In the genomic region with DNA sequence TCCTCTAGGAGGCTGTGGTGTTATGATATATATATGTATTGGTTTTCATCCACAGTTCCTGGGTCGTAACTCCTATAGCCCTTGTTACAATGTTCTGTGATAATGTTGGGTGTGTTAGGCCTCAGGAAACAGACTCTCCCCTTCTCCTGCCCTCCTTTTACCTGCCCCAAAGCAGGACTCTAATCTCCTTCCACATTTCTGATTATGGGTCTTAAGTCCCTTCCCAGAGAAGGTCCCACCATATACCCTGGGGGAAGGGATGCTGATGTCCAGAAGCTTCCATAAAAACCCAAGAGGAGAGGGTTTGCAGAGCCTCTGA, we compare ENCODE assay signal across 8 cellular contexts. TPM values are rescaled to one million over a fixed set of nuclear protein-coding genes. Genes with fewer than 3 reads are reported as not detected.
DNase-seq lines count a peak whose midpoint lies in the region; ATAC-seq and TF ChIP-seq lines count a peak whose summit lies in the region.

No MANE protein-coding gene starts in this region.

- no peak overlapping the region for H3K27ac Mint-ChIP-seq in MCF 10A (ENCODE audit: low read depth, unreplicated experiment)
- H3K27ac Mint-ChIP-seq in naive thymus-derived CD4-positive, alpha-beta T cell, result peak overlapping the region; percentile 90 to 98 (median 94)

- no peaks in the 10 kb centered on the region for H3K9me3 Mint-ChIP-seq in MCF 10A (ENCODE audit: unreplicated experiment)
- H3K9me3 Mint-ChIP-seq in naive thymus-derived CD4-positive, alpha-beta T cell, result no peaks in the 10 kb centered on the region

- peaks cover 72% of the 10 kb centered on the region for H3K36me3 Mint-ChIP-seq in MCF 10A (ENCODE audit: insufficient read depth, unreplicated experiment)
- peaks cover 0 to 27% (median 8%) of the 10 kb centered on the region in 5 donors for H3K36me3 Mint-ChIP-seq in naive thymus-derived CD4-positive, alpha-beta T cell

- H3K4me3 ChIP-seq in AG04449 (ENCODE audit: low read depth, low read length), result peak overlapping the region; percentile 40
- H3K4me3 ChIP-seq in naive thymus-derived CD4-positive, alpha-beta T cell (ENCODE audit: low read length), result peak overlapping the region; percentile 80

- POLR2A ChIA-PET in AG04449 (lab: Yijun Ruan, JAX), result interaction anchor here (0.7 to 1.9 kb wide), 5 partner anchors 20 to 1697 kb away, joined by 3 to 7 read pairs (median 3); a partner anchor contains a TSS
- POLR2A ChIA-PET in MCF 10A (lab: Yijun Ruan, JAX), result interaction anchor here (0.6 to 9.6 kb wide), 23 partner anchors 8 to 1204 kb away, joined by 3 to 100 read pairs (median 4); a partner anchor contains a TSS
- POLR2A ChIA-PET in naive thymus-derived CD4-positive, alpha-beta T cell (lab: Charles Lee), result interaction anchor here (0.6 to 5.5 kb wide), 13 partner anchors 9 to 226 kb away, joined by 3 to 46 read pairs (median 3); a partner anchor contains a TSS

- H3K27me3 Mint-ChIP-seq in MCF 10A (ENCODE audit: insufficient read depth, unreplicated experiment), result no peaks in the 10 kb centered on the region
- H3K27me3 Mint-ChIP-seq in naive thymus-derived CD4-positive, alpha-beta T cell, result no peaks in the 10 kb centered on the region

- peak overlapping the region; percentile 71 for H3K4me3 Mint-ChIP-seq in MCF 10A (ENCODE audit: unreplicated experiment)
- peak overlapping the region; percentile 80 to 95 (median 90) for H3K4me3 Mint-ChIP-seq in naive thymus-derived CD4-positive, alpha-beta T cell

- peaks cover 0 to 35% (median 10%) of the 10 kb centered on the region in 3 experiments for H3K36me3 ChIP-seq in naive thymus-derived CD4-positive, alpha-beta T cell (ENCODE audit: control insufficient read depth in 2 of 3, insufficient read depth in 3 of 3, low read length in 3 of 3)

- H3K4me1 Mint-ChIP-seq in MCF 10A (ENCODE audit: insufficient read depth, unreplicated experiment), result peaks cover 16% of the 10 kb centered on the region
- peaks cover 16 to 43% (median 37%) of the 10 kb centered on the region in 7 donors for H3K4me1 Mint-ChIP-seq in naive thymus-derived CD4-positive, alpha-beta T cell

- peaks cover 19 to 28% of the 10 kb centered on the region in 2 donors for H3K4me1 ChIP-seq in naive thymus-derived CD4-positive, alpha-beta T cell (ENCODE audit: control insufficient read depth in 2 of 2, insufficient read depth in 2 of 2, low read length in 2 of 2)

- no peaks in the 10 kb centered on the region for H3K9me3 ChIP-seq in naive thymus-derived CD4-positive, alpha-beta T cell (ENCODE audit: control insufficient read depth in 2 of 3, low read length in 3 of 3)

- BruUV-seq in MCF 10A (replicated peaks; lab: Mats Ljungman, UMichigan), result no TSS peak

- intact Hi-C loops in MCF 10A (cut with micrococcal nuclease), result loop anchor here (1.0 kb wide), 1 partner anchor 17 kb away; no protein-coding TSS in a partner anchor
- intact Hi-C loops in naive thymus-derived CD4-positive, alpha-beta T cell (cut with micrococcal nuclease), result loop anchor here (1.0 to 2.0 kb wide), 9 partner anchors 20 to 248 kb away; a partner anchor contains a TSS

- H3K27me3 ChIP-seq in naive thymus-derived CD4-positive, alpha-beta T cell (ENCODE audit: control insufficient read depth in 2 of 2, insufficient read depth in 2 of 2, low read length in 2 of 2), result no peaks in the 10 kb centered on the region

- CTCF ChIA-PET in AG04449 (lab: Yijun Ruan, JAX), result interaction anchor here (0.6 to 9.7 kb wide), 57 partner anchors 12 to 996 kb away, joined by 3 to 162 read pairs (median 4); a partner anchor contains a TSS
- CTCF ChIA-PET in MCF 10A (lab: Yijun Ruan, JAX), result interaction anchor here (0.6 to 3.6 kb wide), 31 partner anchors 9 to 1520 kb away, joined by 3 to 21 read pairs (median 5); a partner anchor contains a TSS
- CTCF ChIA-PET in naive thymus-derived CD4-positive, alpha-beta T cell (lab: Charles Lee), result interaction anchor here (0.6 to 2.4 kb wide), 15 partner anchors 9 to 248 kb away, joined by 3 to 9 read pairs (median 3); a partner anchor contains a TSS

- peak overlapping the region; percentile 89 for H3K27ac ChIP-seq in naive thymus-derived CD4-positive, alpha-beta T cell (ENCODE audit: low read depth, low read length)

- TF ChIP-seq CTCF in AG04449 (IDR thresholded peaks at IDR 0.05; ENCODE audit: insufficient read depth, low read length, missing control alignments) (no peak), MCF 10A (IDR thresholded peaks at IDR 0.05; ENCODE audit: unreplicated experiment) (no peak)

- no peak for DNase-seq in AG04449 (ENCODE audit: low read depth, low spot score)
- no peak for DNase-seq in MCF 10A (ENCODE audit: unreplicated experiment)
- no peak for DNase-seq in naive thymus-derived CD4-positive, alpha-beta T cell
- no peak for DNase-seq in stimulated activated CD8-positive, alpha-beta memory T cell treated with anti-CD3 and anti-CD28 coated beads, Interleukin-4, amount 100 ng/mL, for 48 hours

- ATAC-seq in HG03565 (IDR thresholded peaks at IDR 0.05; ENCODE audit: unreplicated experiment) (peak; percentile 5), GM18873 (IDR thresholded peaks at IDR 0.05; ENCODE audit: low FRiP score, unreplicated experiment) (no peak), GM21367 (IDR thresholded peaks at IDR 0.05; ENCODE audit: unreplicated experiment) (no peak), HG02870 (IDR thresholded peaks at IDR 0.05; ENCODE audit: unreplicated experiment) (no peak)
- ATAC-seq in naive thymus-derived CD4-positive, alpha-beta T cell, result no peak

RNA-seq across cellular contexts. Expression of a gene that starts 0.5 kb away (rescaled TPM):
- 386 and 438 TPM in 2 replicates for total RNA-seq in MCF 10A (2022)
- 100 to 1,000 TPM in 1 of 5 experiments, 10 to 100 TPM in 4; 58.0 to 162 (median 82.3) TPM for total RNA-seq in naive thymus-derived CD4-positive, alpha-beta T cell
- polyA plus RNA-seq in naive thymus-derived CD4-positive, alpha-beta T cell, result 100 to 1,000 TPM; 276 to 294 TPM

RNA-seq across cellular contexts. Expression of a gene that starts 19.4 kb away (rescaled TPM):
- total RNA-seq in MCF 10A (2022), result 49.0 and 49.3 TPM in 2 replicates
- total RNA-seq in naive thymus-derived CD4-positive, alpha-beta T cell, result 10 to 100 TPM; 54.2 to 81.1 (median 75.1) TPM
- 10 to 100 TPM; 30.4 to 35.8 TPM for polyA plus RNA-seq in naive thymus-derived CD4-positive, alpha-beta T cell

RNA-seq across cellular contexts. Expression of a gene that starts 19.9 kb away (rescaled TPM):
- total RNA-seq in MCF 10A (2022), result 88.2 and 89.2 TPM in 2 replicates
- 100 to 1,000 TPM in 4 of 5 experiments, 10 to 100 TPM in 1; 85.7 to 135 (median 111) TPM for total RNA-seq in naive thymus-derived CD4-positive, alpha-beta T cell
- polyA plus RNA-seq in naive thymus-derived CD4-positive, alpha-beta T cell, result 100 to 1,000 TPM in 1 of 2 donors, 10 to 100 TPM in 1; 96.0 to 148 TPM

RNA-seq across cellular contexts. Expression of a gene that starts 29.4 kb away (rescaled TPM):
- total RNA-seq in MCF 10A (2022), result 32.1 and 41.0 TPM in 2 replicates
- 10 to 100 TPM in 3 of 5 experiments, 1 to 10 TPM in 2; 7.1 to 19.1 (median 11.3) TPM for total RNA-seq in naive thymus-derived CD4-positive, alpha-beta T cell
- under 1 TPM; 0.95 to 0.99 TPM for polyA plus RNA-seq in naive thymus-derived CD4-positive, alpha-beta T cell

RNA-seq across cellular contexts. Expression of a gene that starts 46.6 kb away (rescaled TPM):
- 107 and 125 TPM in 2 replicates for total RNA-seq in MCF 10A (2022)
- 10 to 100 TPM; 63.4 to 84.4 (median 80.4) TPM for total RNA-seq in naive thymus-derived CD4-positive, alpha-beta T cell
- polyA plus RNA-seq in naive thymus-derived CD4-positive, alpha-beta T cell, result 10 to 100 TPM; 50.2 to 59.1 TPM
